ENCODE assay signal across 1 cellular context in the genomic region with DNA sequence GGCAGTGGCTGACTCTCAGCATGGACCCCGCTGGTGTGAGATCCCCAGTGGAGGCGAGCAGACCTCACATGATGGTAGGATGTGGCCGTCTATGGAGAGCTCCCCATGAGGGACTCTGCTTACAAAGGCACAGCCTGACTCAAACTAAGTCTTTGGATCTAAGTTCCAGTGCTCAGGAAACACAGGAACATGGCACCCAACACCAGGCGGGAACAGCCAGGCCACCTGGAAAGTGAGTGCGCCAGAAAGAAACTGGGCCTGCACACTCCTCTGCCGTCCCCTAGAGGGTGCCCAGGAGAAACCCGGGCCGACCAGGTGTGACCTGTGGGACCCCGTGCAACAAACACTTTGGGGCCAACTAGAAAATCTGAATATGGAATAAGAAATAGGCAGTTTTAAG.
TF ChIP-seq lines count a peak whose summit lies in the region.

No MANE protein-coding gene starts in this region.

TF ChIP-seq in K562, 482 proteins besides CTCF, POLR2A, EP300 and RAD21:
- TF ChIP-seq ZBTB33 (CRISPR knock-in tag; IDR thresholded peaks at IDR 0.05) (peak; percentile 97), CHAMP1 (IDR thresholded peaks at IDR 0.05) (no peak), POLR2B (IDR thresholded peaks at IDR 0.05; ENCODE audit: low read depth, partially characterized antibody) (no peak)
TF ChIP-seq in K562: peak in this region for 1.
